Comparison of ENCODE assay signal across 8 cellular contexts in genomic region chr20:23889775-23890187, GRCh38. TPM values are rescaled to one million over a fixed set of nuclear protein-coding genes. Genes with fewer than 3 reads are reported as not detected.
A peak's percentile ranks its signal among the peaks of the same experiment; 100 is the strongest.
DNase-seq lines count a peak whose midpoint lies in the region; ATAC-seq and TF ChIP-seq lines count a peak whose summit lies in the region.

No MANE protein-coding gene starts in this region.

- dilution Hi-C loops in mammary epithelial cell (cut with HindIII; ENCODE audit: low sequenced_read_pairs), result no loop called here

- no peaks in the 10 kb centered on the region for H3K4me1 ChIP-seq in HAP-1
- H3K4me1 ChIP-seq in mammary epithelial cell (ENCODE audit: insufficient read depth, low read length), result no peaks in the 10 kb centered on the region

- 24% methylated on average over 4 of the region's 8 CpGs for WGBS in mammary epithelial cell (ENCODE audit: low coverage, missing lambda C conversion rate)

- CTCF ChIA-PET in mammary epithelial cell (lab: Charles Lee; ENCODE audit: low non-redundant PET), result no interaction called here

- no TSS peak for BruUV-seq in mammary epithelial cell (replicated peaks; lab: Mats Ljungman, UMichigan)

- H3K79me2 ChIP-seq in mammary epithelial cell (ENCODE audit: insufficient read depth, low read length), result no peaks in the 10 kb centered on the region

- in situ Hi-C loops in G401 (cut with HindIII; ENCODE audit: low sequenced_read_pairs), result no loop called here
- in situ Hi-C loops in HAP-1 (cut with MboI; ENCODE audit: low sequenced_read_pairs), result no loop called here
- in situ Hi-C loops in mammary epithelial cell (cut with MboI; ENCODE audit: low sequenced_read_pairs in 2 of 2), result no loop called here

- H3K9ac ChIP-seq in mammary epithelial cell (ENCODE audit: insufficient read depth, low read length), result no peak overlapping the region

- no peak overlapping the region for H2AFZ ChIP-seq in mammary epithelial cell (ENCODE audit: low read depth, low read length)

- H3K4me2 ChIP-seq in mammary epithelial cell (ENCODE audit: insufficient read depth, low read depth, low read length), result no peak overlapping the region

- intact Hi-C loops in mammary epithelial cell (cut with micrococcal nuclease), result loop anchor here (1.0 to 10.0 kb wide), 6 partner anchors 48 to 1029 kb away; no protein-coding TSS in a partner anchor

- H3K27me3 ChIP-seq in HAP-1 (ENCODE audit: low read depth) (peaks cover 6% of the 10 kb centered on the region), mammary epithelial cell (ENCODE audit: insufficient read depth, low read length) (peaks cover 2% of the 10 kb centered on the region)

- TF ChIP-seq CTCF in WI38 (IDR thresholded peaks at IDR 0.05; ENCODE audit: low read depth, low read length) (peak; percentile 49; the same call in 1 of the 2 replicates), mammary epithelial cell (conservative IDR thresholded peaks at IDR 0.05 in 1 of 2, IDR thresholded peaks at IDR 0.05 in 1 of 2; ENCODE audit: extremely low read depth in 1 of 2, insufficient read depth in 1 of 2, low read depth in 1 of 2, low read length in 2 of 2) (peak; percentile 44 to 79)

- peak; percentile 24 for DNase-seq in G401 (ENCODE audit: low spot score)
- peak; percentile 39 to 77 for DNase-seq in HAP-1 (ENCODE audit: low spot score in 2 of 2)
- peak; percentile 16 to 43 for DNase-seq in NCI-H1930 (lab: John Stamatoyannopoulos, UW)
- peak; percentile 71 for DNase-seq in mammary epithelial cell
- peak; percentile 49 for DNase-seq in kidney glomerular epithelial cell (lab: John Stamatoyannopoulos, UW)
- DNase-seq in stimulated activated CD4-positive, alpha-beta T cell treated with anti-CD3 and anti-CD28 coated beads, TNF-alpha, amount 100 ng/mL, for 24 hours (ENCODE audit: low read depth in 3 of 3), result peak; percentile 11 to 50 (median 41)

- H3K9me3 ChIP-seq in HAP-1 (no peaks in the 10 kb centered on the region), mammary epithelial cell (replicated peaks; ENCODE audit: insufficient read depth, low read length) (no peaks in the 10 kb centered on the region)

- H3K27ac ChIP-seq in mammary epithelial cell (ENCODE audit: insufficient read depth, low read depth, low read length), result no peak overlapping the region

- H4K20me1 ChIP-seq in mammary epithelial cell (ENCODE audit: insufficient read depth, low read length), result no peaks in the 10 kb centered on the region

- H3K36me3 ChIP-seq in HAP-1 (replicated peaks) (no peaks in the 10 kb centered on the region), mammary epithelial cell (ENCODE audit: insufficient read depth, low read length) (no peaks in the 10 kb centered on the region)

- ATAC-seq in HG03039 (IDR thresholded peaks at IDR 0.05; ENCODE audit: unreplicated experiment), result no peak

- no peak overlapping the region for H3K4me3 ChIP-seq in HAP-1
- H3K4me3 ChIP-seq in WI38 (ENCODE audit: low read depth, low read length), result no peak overlapping the region
- no peak overlapping the region for H3K4me3 ChIP-seq in mammary epithelial cell (replicated peaks in 1 of 3; ENCODE audit: insufficient read depth in 1 of 3, low read depth in 2 of 3, low read length in 3 of 3)

RNA-seq across cellular contexts. Expression of gene CST5, which starts 10.2 kb away (rescaled TPM):
- not detected in 2 replicates for total RNA-seq in G401 (2014; rRNA removed; shearing (Covaris generic))
- total RNA-seq in mammary epithelial cell, result not detected
- polyA plus RNA-seq in mammary epithelial cell, result 0.14 TPM
- polyA minus RNA-seq in mammary epithelial cell, result not detected
